Comparison of ENCODE assay signal across 25 cellular contexts in the genomic region with DNA sequence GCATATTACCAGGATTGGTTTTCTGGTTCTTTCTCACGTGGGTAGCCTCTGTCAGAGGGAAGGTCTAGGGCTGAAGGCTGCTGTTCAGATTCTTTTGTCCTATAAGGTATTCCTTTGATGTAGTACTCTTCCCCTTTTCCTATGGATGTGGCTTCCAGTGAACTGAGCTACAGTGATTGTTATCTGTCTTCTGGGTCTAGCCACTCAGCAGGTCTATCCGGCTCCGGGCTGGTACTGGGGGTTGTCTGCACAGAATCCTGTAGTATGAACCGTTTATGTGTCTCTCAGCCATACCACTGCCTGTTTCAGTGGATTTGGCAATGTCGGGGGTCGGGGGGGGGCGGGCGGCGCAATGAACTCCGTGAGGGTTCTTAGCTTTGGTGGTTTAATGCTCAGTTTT.
"Had no signal": no experiment of that assay in that cellular context is flagged by ENCODE, and none has a peak within 500 bp of the region (broad histone marks: within the 10 kb centered on the region; RNA-seq: fewer than 3 reads in every experiment).

No MANE protein-coding gene starts in this region.

- H3K36me3 ChIP-seq: stomach, suprapubic skin, thoracic aorta, thyroid gland, tibial artery, tibial nerve, transverse colon, upper lobe of left lung, upper lobe of right lung, uterus, vagina had no signal

- H3K4me3 ChIP-seq: stomach, suprapubic skin, testis, thoracic aorta, thyroid gland, tibial artery, tibial nerve, transverse colon, upper lobe of left lung, upper lobe of right lung, uterus, vagina had no signal

- DNase-seq: stimulated activated CD4-positive, alpha-beta T cell treated with anti-CD3 and anti-CD28 coated beads, Interleukin-2, amount 100 ng/mL, for 24 hours; stimulated activated CD4-positive, alpha-beta T cell treated with anti-CD3 and anti-CD28 coated beads, Interleukin-2, amount 100 ng/mL, for 48 hours; stimulated activated CD4-positive, alpha-beta T cell treated with anti-CD3 and anti-CD28 coated beads, Interleukin-4, amount 100 ng/mL, for 1 hour; stimulated activated CD4-positive, alpha-beta T cell treated with anti-CD3 and anti-CD28 coated beads, Interleukin-4, amount 100 ng/mL, for 24 hours; stimulated activated CD4-positive, alpha-beta T cell treated with anti-CD3 and anti-CD28 coated beads, Interleukin-4, amount 100 ng/mL, for 4 hours; stimulated activated CD8-positive, alpha-beta memory T cell treated with anti-CD3 and anti-CD28 coated beads, Interleukin-4, amount 100 ng/mL, for 48 hours; stimulated activated naive B cell treated with anti-CD40 and anti-IgM and Interleukin-4, amounts not matched to agents 10 μg/mL and 1 μg/mL and 100 μg/mL, for 72 hours; stimulated activated naive CD4-positive, alpha-beta T cell; stimulated activated naive CD4-positive, alpha-beta T cell treated with Interleukin-2 at 50 U/mL for 16 hours; stimulated activated naive CD8-positive, alpha-beta T cell treated with anti-CD3 and anti-CD28 coated beads, Interleukin-15, amount 100 ng/mL, for 72 hours; stimulated activated naive CD8-positive, alpha-beta T cell treated with anti-CD3 and anti-CD28 coated beads, Interleukin-15, Interleukin-2, amounts not matched to agents 100 U/mL and 50 U/mL, for 24 hours; stomach; testis; thyroid gland; tibial artery; transverse colon; upper lobe of left lung; upper lobe of right lung; uterus had no signal

- ATAC-seq: stimulated activated effector memory CD8-positive, alpha-beta T cell treated with anti-CD3 and anti-CD28 coated beads, Interleukin-12 subunit alpha, Interleukin-12 subunit beta, amount 100 ng/mL, for 72 hours; stimulated activated memory B cell treated with anti-CD40 and anti-IgM and Interleukin-4, amounts not matched to agents 10 μg/mL and 1 μg/mL and 100 μg/mL, for 72 hours; stimulated activated naive B cell treated with anti-CD40 and anti-IgM and Interleukin-4, amounts not matched to agents 10 μg/mL and 1 μg/mL and 100 μg/mL, for 72 hours; stimulated activated naive CD8-positive, alpha-beta T cell treated with anti-CD3 and anti-CD28 coated beads, Interleukin-15, amount 100 ng/mL, for 72 hours; stimulated activated naive CD8-positive, alpha-beta T cell treated with anti-CD3 and anti-CD28 coated beads, Interleukin-15, Interleukin-2, amounts not matched to agents 100 U/mL and 50 U/mL, for 24 hours; upper lobe of right lung had no signal

- H3K4me1 ChIP-seq: stomach, suprapubic skin, testis, thyroid gland, tibial artery, tibial nerve, transverse colon, upper lobe of left lung, upper lobe of right lung, uterus, vagina had no signal

- H3K27me3 ChIP-seq: stomach, testis, thyroid gland, tibial artery, tibial nerve, transverse colon, upper lobe of left lung, upper lobe of right lung, uterus, vagina had no signal

- H3K27ac ChIP-seq: stomach, suprapubic skin, testis, thoracic aorta, thyroid gland, tibial artery, tibial nerve, transverse colon, upper lobe of left lung, upper lobe of right lung, uterus, vagina had no signal

- H3K9me3 ChIP-seq: suprapubic skin, testis, thoracic aorta, thyroid gland, tibial artery, transverse colon, upper lobe of right lung, uterus, vagina had no signal
